In genomic region chr11:96051820-96052219, GRCh38 we compare ENCODE assay signal across 9 cellular contexts.
A peak's percentile ranks its signal among the peaks of the same experiment; 100 is the strongest.
DNase-seq lines count a peak whose midpoint lies in the region; ATAC-seq and TF ChIP-seq lines count a peak whose summit lies in the region.
"Had no signal": no experiment of that assay in that cellular context is flagged by ENCODE, and none has a peak within 500 bp of the region (broad histone marks: within the 10 kb centered on the region; RNA-seq: fewer than 3 reads in every experiment).

No MANE protein-coding gene starts in this region.

- TF ChIP-seq POLR2A in thyroid gland (IDR thresholded peaks at IDR 0.05): no peak

- H3K27me3 ChIP-seq in foreskin keratinocyte (no peaks in the 10 kb centered on the region), ascending aorta (no peaks in the 10 kb centered on the region), thyroid gland (no peaks in the 10 kb centered on the region)

- H3K36me3 ChIP-seq in ascending aorta: no peaks in the 10 kb centered on the region
- no peaks in the 10 kb centered on the region for H3K36me3 ChIP-seq in thyroid gland

- peak; percentile 93 for ATAC-seq in GM18867 (IDR thresholded peaks at IDR 0.05; ENCODE audit: unreplicated experiment)
- peak; percentile 91 for ATAC-seq in GM21381 (IDR thresholded peaks at IDR 0.05; ENCODE audit: unreplicated experiment)
- ATAC-seq in HG03064 (IDR thresholded peaks at IDR 0.05; ENCODE audit: low read depth, unreplicated experiment): peak; percentile 95
- ATAC-seq in foreskin keratinocyte: peak; percentile 50

- 89 to 100% methylated on average over 1 of the region's 1 CpG for WGBS in thyroid gland, 2 donors

- no peaks in the 10 kb centered on the region for H3K9me3 ChIP-seq in ascending aorta
- no peaks in the 10 kb centered on the region for H3K9me3 ChIP-seq in thyroid gland

- H3K4me3 ChIP-seq in ascending aorta (no peak overlapping the region), thyroid gland (replicated peaks in 1 of 3) (no peak overlapping the region)

- intact Hi-C loops in ascending aorta (cut with DNase I): no loop called here
- intact Hi-C loops in thyroid gland (cut with DNase I): no loop called here

- H3K27ac ChIP-seq in foreskin keratinocyte: no peak overlapping the region
- H3K27ac ChIP-seq in ascending aorta: peak overlapping the region in 1 of 2 donors; percentile 9
- H3K27ac ChIP-seq in thyroid gland: no peak overlapping the region

- peaks cover 20% of the 10 kb centered on the region for H3K4me1 ChIP-seq in foreskin keratinocyte
- H3K4me1 ChIP-seq in ascending aorta: peaks cover 4 to 36% of the 10 kb centered on the region in 2 donors
- H3K4me1 ChIP-seq in thyroid gland: peaks cover 16 to 22% of the 10 kb centered on the region in 2 donors

- DNase-seq in foreskin keratinocyte (peak in 1 of 2 donors; percentile 47), ascending aorta (ENCODE audit: low spot score in 2 of 2) (no peak), thyroid gland (no peak), SW480 (ENCODE audit: low spot score) (no peak)
- DNase-seq in central memory CD4-positive, alpha-beta T cell: no peak
- DNase-seq: NCI-H774 had no signal

- TF ChIP-seq CTCF in foreskin keratinocyte (conservative IDR thresholded peaks at IDR 0.05) (no peak), ascending aorta (IDR thresholded peaks at IDR 0.05) (no peak), thyroid gland (IDR thresholded peaks at IDR 0.05) (no peak)
